ENCODE assay signal across 42 cellular contexts in the genomic region with DNA sequence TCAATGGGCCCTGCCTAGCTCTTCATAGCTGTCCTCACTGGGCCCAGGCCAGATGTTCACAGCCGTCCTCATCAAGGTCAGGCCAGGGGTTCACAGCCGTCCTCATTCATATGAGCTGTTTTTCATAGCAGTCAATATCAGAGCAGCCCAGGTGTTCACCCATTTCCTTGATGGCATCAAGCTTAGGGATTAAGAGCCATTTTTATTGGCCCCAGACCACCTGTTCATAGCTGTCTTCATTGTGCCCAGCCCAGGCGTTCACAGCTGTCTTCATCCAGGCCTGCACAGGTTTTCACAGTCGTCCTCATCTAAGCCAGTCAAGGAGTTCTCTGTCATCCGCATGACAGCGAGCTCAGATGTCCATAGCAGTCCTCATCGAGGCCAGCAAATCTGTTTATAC. TPM values are rescaled to one million over a fixed set of nuclear protein-coding genes. Genes with fewer than 3 reads are reported as not detected.
"Had no signal": no experiment of that assay in that cellular context is flagged by ENCODE, and none has a peak within 500 bp of the region (broad histone marks: within the 10 kb centered on the region; RNA-seq: fewer than 3 reads in every experiment).

No MANE protein-coding gene starts in this region.

- H3K4me3 ChIP-seq: adrenal gland, ascending aorta, body of pancreas, breast epithelium, cardiac muscle cell had no signal

- H3K27ac ChIP-seq: adrenal gland, ascending aorta, body of pancreas, brain microvascular endothelial cell, breast epithelium, cardiac muscle cell had no signal

- H3K4me1 ChIP-seq: adrenal gland, ascending aorta, breast epithelium had no signal

- H3K27me3 ChIP-seq: adrenal gland, ascending aorta, body of pancreas, brain microvascular endothelial cell, cardiac muscle cell had no signal

- H3K27ac Mint-ChIP-seq: activated naive CD4-positive, alpha-beta T cell treated with anti-CD3 and anti-CD28 coated beads for 36 hours; activated naive CD4-positive, alpha-beta T cell treated with anti-CD3 and anti-CD28 coated beads, Interleukin-2, amount 10 ng/mL, durations not matched to agents 7 days and 5 days; activated naive CD4-positive, alpha-beta T cell treated with anti-CD3 and anti-CD28 coated beads, Interleukin-2, amount 50 U/mL, for 24 hours; activated naive CD4-positive, alpha-beta T cell treated with anti-CD3 and anti-CD28 coated beads, Interleukin-2, amount 50 U/mL, for 72 hours; activated naive CD8-positive, alpha-beta T cell; activated naive CD8-positive, alpha-beta T cell treated with anti-CD3 and anti-CD28 coated beads for 36 hours; activated naive CD8-positive, alpha-beta T cell treated with anti-CD3 and anti-CD28 coated beads, Interleukin-2, amount 10 ng/mL, durations not matched to agents 7 days and 5 days; activated naive CD8-positive, alpha-beta T cell treated with anti-CD3 and anti-CD28 coated beads, Interleukin-2, amount 50 U/mL, for 24 hours; activated T-cell treated with anti-CD3 and anti-CD28 coated beads, Interleukin-2, amount 50 U/mL, for 24 hours; activated T-cell treated with anti-CD3 and anti-CD28 coated beads, Interleukin-2, amount 50 U/mL, for 72 hours; activated T-helper 1 cell treated with anti-CD3 and anti-CD28 coated beads, Interleukin-12 subunit alpha, Interleukin-12 subunit beta, Interleukin-2, Interleukin-4 antibody, amounts not matched to agents 30 ng/mL and 10 ng/mL and 1 ng/mL, durations not matched to agents 14 hours and 24 hours and 36 hours; activated T-helper 2 cell treated with anti-CD3 and anti-CD28 coated beads, Interferon-gamma antibody, Interleukin-2, Interleukin-4, amounts not matched to agents 10 μg/mL and 5 μg/mL and 100 μg/mL, durations not matched to agents 14 hours and 24 hours and 36 hours; brain had no signal

- H3K36me3 Mint-ChIP-seq: activated naive CD4-positive, alpha-beta T cell treated with anti-CD3 and anti-CD28 coated beads, Interleukin-2, amount 10 ng/mL, durations not matched to agents 7 days and 5 days; activated naive CD4-positive, alpha-beta T cell treated with anti-CD3 and anti-CD28 coated beads, Interleukin-2, amount 50 U/mL, for 24 hours; activated naive CD8-positive, alpha-beta T cell; activated naive CD8-positive, alpha-beta T cell treated with anti-CD3 and anti-CD28 coated beads for 36 hours; activated naive CD8-positive, alpha-beta T cell treated with anti-CD3 and anti-CD28 coated beads, Interleukin-2, amount 10 ng/mL, durations not matched to agents 7 days and 5 days; brain had no signal

- DNase-seq: activated effector memory CD4-positive, alpha-beta T cell treated with anti-CD3 and anti-CD28 coated beads, Interleukin-2, amount 50 U/mL, for 16 hours; activated effector memory CD4-positive, alpha-beta T cell treated with Interleukin-2 at 50 U/mL for 16 hours; activated gamma-delta T cell; activated gamma-delta T cell treated with Interleukin-2 at 50 U/mL for 16 hours; activated naive CD4-positive, alpha-beta T cell; activated naive CD4-positive, alpha-beta T cell treated with anti-CD3 and anti-CD28 coated beads for 36 hours; activated naive CD4-positive, alpha-beta T cell treated with anti-CD3 and anti-CD28 coated beads, Interleukin-2, amount 10 ng/mL, durations not matched to agents 7 days and 5 days; activated naive CD4-positive, alpha-beta T cell treated with anti-CD3 and anti-CD28 coated beads, Interleukin-2, amount 50 U/mL, for 16 hours; activated naive CD4-positive, alpha-beta T cell treated with Interleukin-2 at 50 U/mL for 16 hours; activated naive CD8-positive, alpha-beta T cell treated with anti-CD3 and anti-CD28 coated beads for 36 hours; activated naive CD8-positive, alpha-beta T cell treated with anti-CD3 and anti-CD28 coated beads, Interleukin-2, amount 10 ng/mL, durations not matched to agents 7 days and 5 days; activated naive CD8-positive, alpha-beta T cell treated with anti-CD3 and anti-CD28 coated beads, Interleukin-2, amount 50 U/mL, for 24 hours; activated T-cell treated with anti-CD3 and anti-CD28 coated beads, Interleukin-2, amount 50 U/mL, for 24 hours; activated T-cell treated with anti-CD3 and anti-CD28 coated beads, Interleukin-2, amount 50 U/mL, for 4 hours; activated T-cell treated with anti-CD3 and anti-CD28 coated beads, Interleukin-2, amount 50 U/mL, for 48 hours; activated T-cell treated with anti-CD3 and anti-CD28 coated beads, Interleukin-2, amount 50 U/mL, for 72 hours; adrenal gland; amniotic stem cell; amygdala; anterior cingulate cortex; aorta; brain microvascular endothelial cell; caudate nucleus; central memory CD4-positive, alpha-beta T cell; cerebellar nuclear complex had no signal

- H3K9me3 ChIP-seq: adrenal gland, ascending aorta, body of pancreas had no signal

- H3K9me3 Mint-ChIP-seq: activated naive CD4-positive, alpha-beta T cell treated with anti-CD3 and anti-CD28 coated beads, Interleukin-2, amount 10 ng/mL, durations not matched to agents 7 days and 5 days; activated naive CD4-positive, alpha-beta T cell treated with anti-CD3 and anti-CD28 coated beads, Interleukin-2, amount 50 U/mL, for 24 hours; activated naive CD4-positive, alpha-beta T cell treated with anti-CD3 and anti-CD28 coated beads, Interleukin-2, amount 50 U/mL, for 72 hours; activated naive CD8-positive, alpha-beta T cell treated with anti-CD3 and anti-CD28 coated beads, Interleukin-2, amount 10 ng/mL, durations not matched to agents 7 days and 5 days; activated naive CD8-positive, alpha-beta T cell treated with anti-CD3 and anti-CD28 coated beads, Interleukin-2, amount 50 U/mL, for 24 hours; activated T-cell treated with anti-CD3 and anti-CD28 coated beads, Interleukin-2, amount 50 U/mL, for 24 hours; activated T-cell treated with anti-CD3 and anti-CD28 coated beads, Interleukin-2, amount 50 U/mL, for 4 hours; activated T-cell treated with anti-CD3 and anti-CD28 coated beads, Interleukin-2, amount 50 U/mL, for 72 hours; activated T-helper 1 cell treated with anti-CD3 and anti-CD28 coated beads, Interleukin-12 subunit alpha, Interleukin-12 subunit beta, Interleukin-2, Interleukin-4 antibody, amounts not matched to agents 30 ng/mL and 10 ng/mL and 1 ng/mL, durations not matched to agents 14 hours and 24 hours and 36 hours; activated T-helper 2 cell treated with anti-CD3 and anti-CD28 coated beads, Interferon-gamma antibody, Interleukin-2, Interleukin-4, amounts not matched to agents 10 μg/mL and 5 μg/mL and 100 μg/mL, durations not matched to agents 14 hours and 24 hours and 36 hours; central memory CD8-positive, alpha-beta T cell had no signal

- H3K36me3 ChIP-seq: adrenal gland, ascending aorta, brain microvascular endothelial cell, breast epithelium, cardiac muscle cell had no signal

- H3K4me3 Mint-ChIP-seq: activated naive CD4-positive, alpha-beta T cell treated with anti-CD3 and anti-CD28 coated beads for 36 hours; activated naive CD4-positive, alpha-beta T cell treated with anti-CD3 and anti-CD28 coated beads, Interleukin-2, amount 10 ng/mL, durations not matched to agents 7 days and 5 days; activated naive CD4-positive, alpha-beta T cell treated with anti-CD3 and anti-CD28 coated beads, Interleukin-2, amount 50 U/mL, for 24 hours; activated naive CD8-positive, alpha-beta T cell; activated naive CD8-positive, alpha-beta T cell treated with anti-CD3 and anti-CD28 coated beads for 36 hours; activated naive CD8-positive, alpha-beta T cell treated with anti-CD3 and anti-CD28 coated beads, Interleukin-2, amount 10 ng/mL, durations not matched to agents 7 days and 5 days; activated naive CD8-positive, alpha-beta T cell treated with anti-CD3 and anti-CD28 coated beads, Interleukin-2, amount 50 U/mL, for 24 hours; activated T-cell treated with anti-CD3 and anti-CD28 coated beads, Interleukin-2, amount 50 U/mL, for 24 hours; activated T-cell treated with anti-CD3 and anti-CD28 coated beads, Interleukin-2, amount 50 U/mL, for 4 hours; activated T-cell treated with anti-CD3 and anti-CD28 coated beads, Interleukin-2, amount 50 U/mL, for 72 hours; activated T-helper 1 cell treated with anti-CD3 and anti-CD28 coated beads, Interleukin-12 subunit alpha, Interleukin-12 subunit beta, Interleukin-2, Interleukin-4 antibody, amounts not matched to agents 30 ng/mL and 10 ng/mL and 1 ng/mL, durations not matched to agents 14 hours and 24 hours and 36 hours; brain; central memory CD8-positive, alpha-beta T cell had no signal

- ATAC-seq: activated naive CD4-positive, alpha-beta T cell treated with anti-CD3 and anti-CD28 coated beads, Interleukin-2, amount 50 U/mL, for 72 hours; activated naive CD8-positive, alpha-beta T cell treated with anti-CD3 and anti-CD28 coated beads, Interleukin-2, amount 50 U/mL, for 24 hours; activated T-cell treated with anti-CD3 and anti-CD28 coated beads, Interleukin-2, amount 50 U/mL, for 4 hours; activated T-cell treated with anti-CD3 and anti-CD28 coated beads, Interleukin-2, amount 50 U/mL, for 72 hours had no signal

- H3K4me1 Mint-ChIP-seq: activated naive CD4-positive, alpha-beta T cell treated with anti-CD3 and anti-CD28 coated beads, Interleukin-2, amount 10 ng/mL, durations not matched to agents 7 days and 5 days; activated naive CD4-positive, alpha-beta T cell treated with anti-CD3 and anti-CD28 coated beads, Interleukin-2, amount 50 U/mL, for 24 hours; activated naive CD8-positive, alpha-beta T cell treated with anti-CD3 and anti-CD28 coated beads, Interleukin-2, amount 10 ng/mL, durations not matched to agents 7 days and 5 days; brain; central memory CD8-positive, alpha-beta T cell had no signal

RNA-seq across cellular contexts. Expression of gene FRG2B, which starts 9.4 kb away (rescaled TPM):
- total RNA-seq: activated naive CD4-positive, alpha-beta T cell treated with anti-CD3 and anti-CD28 coated beads for 36 hours; activated naive CD8-positive, alpha-beta T cell treated with anti-CD3 and anti-CD28 coated beads for 36 hours; activated naive CD8-positive, alpha-beta T cell treated with anti-CD3 and anti-CD28 coated beads, Interleukin-2, amount 10 ng/mL, durations not matched to agents 7 days and 5 days; activated T-cell treated with anti-CD3 and anti-CD28 coated beads, Interleukin-2, amount 50 U/mL, for 72 hours; activated T-helper 2 cell treated with anti-CD3 and anti-CD28 coated beads, Interferon-gamma antibody, Interleukin-2, Interleukin-4, amounts not matched to agents 10 μg/mL and 5 μg/mL and 100 μg/mL, durations not matched to agents 14 hours and 24 hours and 36 hours; adrenal gland; aorta; ascending aorta; astrocyte; body of pancreas; breast epithelium; bronchial epithelial cell; cardiac muscle cell; cardiac septum; cerebellum; chondrocyte had no signal
- polyA plus RNA-seq: adipose tissue, adrenal gland, aorta, cardiac muscle cell had no signal

RNA-seq across cellular contexts. Expression of gene SYCE1, which starts 51.8 kb away (rescaled TPM):
- total RNA-seq: ascending aorta, bronchial epithelial cell, cardiac muscle cell had no signal
